In the genomic region with DNA sequence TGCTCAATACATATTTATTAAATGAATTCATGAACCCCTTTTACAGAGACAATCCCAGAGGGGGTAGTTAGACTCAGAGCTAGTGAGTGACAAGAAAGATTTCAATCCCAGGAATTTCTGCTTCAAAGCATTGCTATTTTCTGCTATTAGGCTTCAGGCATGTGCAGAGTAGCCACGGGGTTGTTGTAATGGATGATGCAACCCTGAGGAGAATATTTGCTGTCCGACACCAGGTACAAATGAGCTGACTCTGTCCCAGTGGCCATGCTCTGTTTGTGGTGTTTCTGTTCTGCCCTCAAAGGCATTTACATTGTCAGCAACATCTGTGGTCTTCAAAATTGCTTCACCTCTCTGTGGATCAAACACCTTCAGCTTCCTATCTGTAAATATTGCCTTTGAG, we compare ENCODE assay signal across 21 cellular contexts.
"Had no signal": no experiment of that assay in that cellular context is flagged by ENCODE, and none has a peak within 500 bp of the region (broad histone marks: within the 10 kb centered on the region; RNA-seq: fewer than 3 reads in every experiment).

No MANE protein-coding gene starts in this region.

- H3K4me1 Mint-ChIP-seq: nephron had no signal

- H3K27ac ChIP-seq: ascending aorta, dorsolateral prefrontal cortex, gastroesophageal sphincter, heart right ventricle, right atrium auricular region, skin epidermis, tibial nerve, vagina had no signal

- H3K9me3 ChIP-seq: ascending aorta, gastroesophageal sphincter, heart right ventricle, right atrium auricular region, tibial nerve, vagina had no signal

- ATAC-seq: activated CD4-positive, CD25-positive, alpha-beta regulatory T cell treated with anti-CD3 and anti-CD28 coated beads, Interleukin-2, amount 50 U/mL, for 24 hours; gastroesophageal sphincter; heart right ventricle; left ventricle myocardium superior had no signal

- H3K27ac Mint-ChIP-seq: activated naive CD8-positive, alpha-beta T cell treated with anti-CD3 and anti-CD28 coated beads, Interleukin-2, amount 10 ng/mL, durations not matched to agents 7 days and 5 days; activated T-helper 1 cell treated with anti-CD3 and anti-CD28 coated beads, Interleukin-12 subunit alpha, Interleukin-12 subunit beta, Interleukin-2, Interleukin-4 antibody, amounts not matched to agents 30 ng/mL and 10 ng/mL and 1 ng/mL, durations not matched to agents 14 hours and 24 hours and 36 hours; memory B cell; nephron had no signal

- H3K27me3 ChIP-seq: ascending aorta, dorsolateral prefrontal cortex, gastroesophageal sphincter, heart right ventricle, right atrium auricular region, tibial nerve, vagina had no signal

- DNase-seq: activated naive CD8-positive, alpha-beta T cell treated with anti-CD3 and anti-CD28 coated beads, Interleukin-2, amount 10 ng/mL, durations not matched to agents 7 days and 5 days; dorsolateral prefrontal cortex; erythroblast; heart right ventricle; left ventricle myocardium superior; occipital lobe; stimulated activated CD4-positive, alpha-beta T cell treated with anti-CD3 and anti-CD28 coated beads, Interleukin-15, amount 100 ng/mL, for 24 hours; stimulated activated CD4-positive, alpha-beta T cell treated with anti-CD3 and anti-CD28 coated beads, Interleukin-4, amount 100 ng/mL, for 24 hours; stimulated activated naive CD4-positive, alpha-beta T cell; substantia nigra; T1000 had no signal

- H3K9me3 Mint-ChIP-seq: nephron had no signal

- H3K36me3 ChIP-seq: ascending aorta, gastroesophageal sphincter, heart right ventricle, right atrium auricular region, tibial nerve, vagina had no signal

- H3K4me3 Mint-ChIP-seq: activated naive CD8-positive, alpha-beta T cell treated with anti-CD3 and anti-CD28 coated beads, Interleukin-2, amount 10 ng/mL, durations not matched to agents 7 days and 5 days; activated T-helper 1 cell treated with anti-CD3 and anti-CD28 coated beads, Interleukin-12 subunit alpha, Interleukin-12 subunit beta, Interleukin-2, Interleukin-4 antibody, amounts not matched to agents 30 ng/mL and 10 ng/mL and 1 ng/mL, durations not matched to agents 14 hours and 24 hours and 36 hours; memory B cell; nephron had no signal

- H3K4me3 ChIP-seq: ascending aorta, dorsolateral prefrontal cortex, gastroesophageal sphincter, heart right ventricle, right atrium auricular region, skin epidermis, tibial nerve, vagina had no signal

- H3K4me1 ChIP-seq: right atrium auricular region, tibial nerve, vagina had no signal

- H3K27me3 Mint-ChIP-seq: memory B cell had no signal
